In the genomic region with DNA sequence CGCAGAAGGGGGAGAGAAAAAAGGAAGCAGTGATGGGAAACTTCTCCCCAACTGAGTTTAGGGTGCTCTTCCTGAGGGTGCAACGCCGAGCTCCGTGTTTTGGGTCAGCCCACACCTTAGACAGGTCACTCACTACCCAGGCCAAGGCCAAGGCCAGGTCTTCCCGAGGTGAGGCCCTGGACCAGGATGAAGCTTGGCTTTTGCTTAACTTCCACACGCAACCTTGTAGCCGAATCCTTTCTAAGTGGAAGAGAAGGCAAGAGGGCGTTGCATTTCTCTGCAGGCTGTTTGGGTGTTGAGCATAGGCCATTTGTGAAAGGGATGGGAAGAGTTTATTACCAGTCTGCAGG, we compare ENCODE assay signal across 9 cellular contexts. TPM values are rescaled to one million over a fixed set of nuclear protein-coding genes. Genes with fewer than 3 reads are reported as not detected.
DNase-seq lines count a peak whose midpoint lies in the region; ATAC-seq and TF ChIP-seq lines count a peak whose summit lies in the region.
"Had no signal": no experiment of that assay in that cellular context is flagged by ENCODE, and none has a peak within 500 bp of the region (broad histone marks: within the 10 kb centered on the region; RNA-seq: fewer than 3 reads in every experiment).

No MANE protein-coding gene starts in this region.

- peak; percentile 14 for DNase-seq in DMS 273 (lab: John Stamatoyannopoulos, UW; ENCODE audit: unreplicated experiment)
- DNase-seq in DMS 273 treated with DMSO at 0.1 percent for 48 hours (lab: John Stamatoyannopoulos, UW): no peak
- no peak for DNase-seq in choroid plexus epithelial cell (ENCODE audit: low read depth)
- no peak for DNase-seq in mesenchymal stem cell
- no peak for DNase-seq in substantia nigra (lab: John Stamatoyannopoulos, UW)

- no peak overlapping the region for H3K4me2 ChIP-seq in mesenchymal stem cell (ENCODE audit: low read length, poor library complexity, severe bottlenecking)

- H2BK15ac ChIP-seq in mesenchymal stem cell (ENCODE audit: low read depth, poor library complexity, severe bottlenecking): no peak overlapping the region

- no peaks in the 10 kb centered on the region for H3K9me3 ChIP-seq in mesenchymal stem cell (ENCODE audit: control insufficient read depth, low read length)

- H3K9ac ChIP-seq in mesenchymal stem cell (ENCODE audit: low read length): peak overlapping the region; percentile 77

- H3K4me1 ChIP-seq in mesenchymal stem cell (ENCODE audit: control insufficient read depth, insufficient read depth, low read depth, low read length): peaks cover 17% of the 10 kb centered on the region

- no peak overlapping the region for H2AFZ ChIP-seq in mesenchymal stem cell (ENCODE audit: low read depth, low read length)

- H3K27me3 ChIP-seq in mesenchymal stem cell (ENCODE audit: control insufficient read depth in 1 of 2, insufficient read depth in 1 of 2, low read length in 2 of 2): peaks cover 6 to 23% of the 10 kb centered on the region in 2 experiments

- H4K8ac ChIP-seq in mesenchymal stem cell (ENCODE audit: low read length): no peak overlapping the region

- WGBS in mesenchymal stem cell: 59% methylated on average over 8 of the region's 8 CpGs

- H3K4me3 ChIP-seq in choroid plexus epithelial cell (ENCODE audit: low read depth, low read length) (peak overlapping the region; percentile 61), mesenchymal stem cell (ENCODE audit: insufficient read depth in 1 of 2, low read depth in 1 of 2, low read length in 2 of 2) (peak overlapping the region in 1 of 2 experiments; percentile 86)

- H2AK5ac ChIP-seq in mesenchymal stem cell (ENCODE audit: low read length, severe bottlenecking): no peak overlapping the region

- H3K23ac ChIP-seq in mesenchymal stem cell (ENCODE audit: low read length in 2 of 2): no peak overlapping the region

- no peak overlapping the region for H2BK5ac ChIP-seq in mesenchymal stem cell (ENCODE audit: low read depth, low read length, poor library complexity, severe bottlenecking)

- no peak overlapping the region for H2BK120ac ChIP-seq in mesenchymal stem cell (ENCODE audit: low read depth, low read length)

- ATAC-seq in GM18870 (IDR thresholded peaks at IDR 0.05; ENCODE audit: unreplicated experiment): no peak
- ATAC-seq in GM19455 (IDR thresholded peaks at IDR 0.05; ENCODE audit: unreplicated experiment): no peak
- no peak for ATAC-seq in HG03439 (IDR thresholded peaks at IDR 0.05; ENCODE audit: unreplicated experiment)

- no peak overlapping the region for H3K18ac ChIP-seq in mesenchymal stem cell (ENCODE audit: low read depth in 1 of 2, low read length in 2 of 2)

- H3K79me1 ChIP-seq in mesenchymal stem cell (replicated peaks; ENCODE audit: low read length, poor library complexity, severe bottlenecking): no peaks in the 10 kb centered on the region

- no peaks in the 10 kb centered on the region for H3K36me3 ChIP-seq in mesenchymal stem cell (ENCODE audit: control insufficient read depth in 1 of 2, insufficient read depth in 2 of 2, low read depth in 1 of 2, low read length in 2 of 2)

- no peak overlapping the region for H4K91ac ChIP-seq in mesenchymal stem cell (ENCODE audit: low read length)

- H3K14ac ChIP-seq in mesenchymal stem cell (ENCODE audit: low read length in 2 of 2): no peak overlapping the region

- no peak overlapping the region for H2BK12ac ChIP-seq in mesenchymal stem cell (ENCODE audit: low read length in 2 of 2)

- TF ChIP-seq CTCF in choroid plexus epithelial cell (conservative IDR thresholded peaks at IDR 0.05; ENCODE audit: low read depth, low read length): no peak

- H3K4ac ChIP-seq in mesenchymal stem cell (ENCODE audit: low read depth in 1 of 2, low read length in 2 of 2): no peak overlapping the region

- H3K27ac ChIP-seq in mesenchymal stem cell (ENCODE audit: low read length, poor library complexity, severe bottlenecking) (no peak overlapping the region), substantia nigra (ENCODE audit: low read depth, low read length, poor library complexity, severe bottlenecking) (peak overlapping the region; percentile 19)
- H3K27ac ChIP-seq: 22Rv1 had no signal

RNA-seq across cellular contexts. Expression of a gene that starts 1.4 kb away (rescaled TPM):
- 32.9 TPM for polyA plus RNA-seq in mesenchymal stem cell (2013, experiment 1 of 2)
- polyA plus RNA-seq in mesenchymal stem cell (2013, experiment 2 of 2): 33.1 TPM

RNA-seq across cellular contexts. Expression of a gene that starts 12.6 kb away (rescaled TPM):
- 0.19 TPM for polyA plus RNA-seq in mesenchymal stem cell (2013, experiment 1 of 2)
- 0.07 TPM for polyA plus RNA-seq in mesenchymal stem cell (2013, experiment 2 of 2)
